ENCODE assay signal across 8 cellular contexts in genomic region chr1:154334647-154335350, GRCh38. TPM values are rescaled to one million over a fixed set of nuclear protein-coding genes. Genes with fewer than 3 reads are reported as not detected.
DNase-seq lines count a peak whose midpoint lies in the region; ATAC-seq, FAIRE-seq and TF ChIP-seq lines count a peak whose summit lies in the region.

No MANE protein-coding gene starts in this region.

- FAIRE-seq in bronchial epithelial cell (lab: Jason Lieb, UNC) (no peak), kidney (lab: Jason Lieb, UNC) (no peak)

- H3K27me3 Mint-ChIP-seq in GM23338 (ENCODE audit: insufficient read depth, low read depth, poor library complexity), result peaks cover 5% of the 10 kb centered on the region

- peaks cover 75% of the 10 kb centered on the region for H3K36me3 Mint-ChIP-seq in GM23338 (ENCODE audit: low read depth)

- H3K79me2 ChIP-seq in GM23338 (replicated peaks; ENCODE audit: insufficient read depth), result peaks cover 4% of the 10 kb centered on the region

- no peak overlapping the region for H3K4me2 ChIP-seq in GM23338

- no peak overlapping the region for H3K9ac ChIP-seq in kidney (ENCODE audit: low read length in 2 of 2)

- H3K9me3 Mint-ChIP-seq in GM23338, result no peaks in the 10 kb centered on the region

- intact Hi-C loops in kidney (cut with DNase I), result no loop called here

- peaks cover 54% of the 10 kb centered on the region for H3K36me3 ChIP-seq in GM23338 (ENCODE audit: insufficient read depth)
- H3K36me3 ChIP-seq in bronchial epithelial cell (ENCODE audit: control insufficient read depth, insufficient read depth, low read length), result peaks cover 4% of the 10 kb centered on the region
- H3K36me3 ChIP-seq in kidney (ENCODE audit: control insufficient read depth in 1 of 2, insufficient read depth in 2 of 2, low read length in 2 of 2), result no peaks in the 10 kb centered on the region

- H3F3A ChIP-seq in GM23338 (replicated peaks; ENCODE audit: low read depth), result peaks cover 7% of the 10 kb centered on the region; the same call in 1 of the 2 replicates

- H3K4me3 ChIP-seq in GM23338, result no peak overlapping the region
- no peak overlapping the region for H3K4me3 ChIP-seq in bronchial epithelial cell (ENCODE audit: low read depth, low read length)
- H3K4me3 ChIP-seq in kidney (ENCODE audit: low read length in 2 of 2), result no peak overlapping the region

- H3K4me3 Mint-ChIP-seq in GM23338, result no peak overlapping the region; the same call in 2 of the 3 replicates

- TF ChIP-seq CTCF in C4-2B (conservative IDR thresholded peaks at IDR 0.05) (peak; percentile 92), GM23338 (conservative IDR thresholded peaks at IDR 0.05; ENCODE audit: low read depth in 2 of 2) (peak; percentile 87 to 93), bronchial epithelial cell (IDR thresholded peaks at IDR 0.05; ENCODE audit: insufficient read depth, low read length, severe bottlenecking) (peak; percentile 85), kidney (IDR thresholded peaks at IDR 0.05; ENCODE audit: borderline replicate concordance, extremely low read depth, insufficient read depth) (peak; percentile 73)

- H3K9me2 ChIP-seq in GM23338 (ENCODE audit: insufficient read depth), result no peaks in the 10 kb centered on the region

- ATAC-seq in GM23338 (peak; percentile 98), GM21447 (IDR thresholded peaks at IDR 0.05; ENCODE audit: unreplicated experiment) (no peak)

- H3K27ac ChIP-seq in C4-2B (peak overlapping the region; percentile 71), GM23338 (ENCODE audit: low read depth) (0 out of 2 replicates have a peak overlapping the region, but pooled peaks have one; percentile 68), kidney (ENCODE audit: low read depth in 2 of 2, low read length in 2 of 2) (no peak overlapping the region)

- H4K20me1 ChIP-seq in GM23338 (replicated peaks; ENCODE audit: insufficient read depth), result peaks cover 14% of the 10 kb centered on the region

- H3K9me3 ChIP-seq in kidney (ENCODE audit: control insufficient read depth in 1 of 2, low read length in 2 of 2), result no peaks in the 10 kb centered on the region

- peaks cover 8% of the 10 kb centered on the region for H3K4me1 Mint-ChIP-seq in GM23338

- H3K27me3 ChIP-seq in GM23338 (ENCODE audit: insufficient read depth) (no peaks in the 10 kb centered on the region), bronchial epithelial cell (ENCODE audit: control insufficient read depth, insufficient read depth, low read length) (no peaks in the 10 kb centered on the region)

- H2AFZ ChIP-seq in GM23338, result no peak overlapping the region

- DNase-seq in GM23338 (ENCODE audit: low spot score) (peak; percentile 97), NCI-H2227 (lab: John Stamatoyannopoulos, UW; ENCODE audit: unreplicated experiment) (peak; percentile 90), bronchial epithelial cell (ENCODE audit: low read depth) (peak; percentile 73), kidney (peak; percentile 93)
- peak; percentile 90 for DNase-seq in activated CD4-positive, CD25-positive, alpha-beta regulatory T cell treated with anti-CD3 and anti-CD28 coated beads, Interleukin-2, amount 50 U/mL, for 16 hours (ENCODE audit: low read depth, low spot score)
- DNase-seq in stimulated activated CD4-positive, alpha-beta T cell treated with anti-CD3 and anti-CD28 coated beads, Interleukin-2, amount 100 ng/mL, for 24 hours, result peak; percentile 95

- peaks cover under 1% of the 10 kb centered on the region; the same call in 1 of the 2 replicates for H3K4me1 ChIP-seq in GM23338 (ENCODE audit: insufficient read depth)
- H3K4me1 ChIP-seq in kidney (ENCODE audit: control insufficient read depth in 1 of 2, insufficient read depth in 1 of 2, low read depth in 1 of 2, low read length in 2 of 2), result no peaks in the 10 kb centered on the region

- no peak overlapping the region for H3K27ac Mint-ChIP-seq in GM23338

TF ChIP-seq in GM23338, 12 proteins besides CTCF, POLR2A, EP300 and RAD21:
- TF ChIP-seq ZNF114 (CRISPR knock-in tag; IDR thresholded peaks at IDR 0.05), result no peak
- no peak for TF ChIP-seq EZH2 (IDR thresholded peaks at IDR 0.05; ENCODE audit: low read depth, unreplicated experiment)
- TF ChIP-seq, protein P1, sequence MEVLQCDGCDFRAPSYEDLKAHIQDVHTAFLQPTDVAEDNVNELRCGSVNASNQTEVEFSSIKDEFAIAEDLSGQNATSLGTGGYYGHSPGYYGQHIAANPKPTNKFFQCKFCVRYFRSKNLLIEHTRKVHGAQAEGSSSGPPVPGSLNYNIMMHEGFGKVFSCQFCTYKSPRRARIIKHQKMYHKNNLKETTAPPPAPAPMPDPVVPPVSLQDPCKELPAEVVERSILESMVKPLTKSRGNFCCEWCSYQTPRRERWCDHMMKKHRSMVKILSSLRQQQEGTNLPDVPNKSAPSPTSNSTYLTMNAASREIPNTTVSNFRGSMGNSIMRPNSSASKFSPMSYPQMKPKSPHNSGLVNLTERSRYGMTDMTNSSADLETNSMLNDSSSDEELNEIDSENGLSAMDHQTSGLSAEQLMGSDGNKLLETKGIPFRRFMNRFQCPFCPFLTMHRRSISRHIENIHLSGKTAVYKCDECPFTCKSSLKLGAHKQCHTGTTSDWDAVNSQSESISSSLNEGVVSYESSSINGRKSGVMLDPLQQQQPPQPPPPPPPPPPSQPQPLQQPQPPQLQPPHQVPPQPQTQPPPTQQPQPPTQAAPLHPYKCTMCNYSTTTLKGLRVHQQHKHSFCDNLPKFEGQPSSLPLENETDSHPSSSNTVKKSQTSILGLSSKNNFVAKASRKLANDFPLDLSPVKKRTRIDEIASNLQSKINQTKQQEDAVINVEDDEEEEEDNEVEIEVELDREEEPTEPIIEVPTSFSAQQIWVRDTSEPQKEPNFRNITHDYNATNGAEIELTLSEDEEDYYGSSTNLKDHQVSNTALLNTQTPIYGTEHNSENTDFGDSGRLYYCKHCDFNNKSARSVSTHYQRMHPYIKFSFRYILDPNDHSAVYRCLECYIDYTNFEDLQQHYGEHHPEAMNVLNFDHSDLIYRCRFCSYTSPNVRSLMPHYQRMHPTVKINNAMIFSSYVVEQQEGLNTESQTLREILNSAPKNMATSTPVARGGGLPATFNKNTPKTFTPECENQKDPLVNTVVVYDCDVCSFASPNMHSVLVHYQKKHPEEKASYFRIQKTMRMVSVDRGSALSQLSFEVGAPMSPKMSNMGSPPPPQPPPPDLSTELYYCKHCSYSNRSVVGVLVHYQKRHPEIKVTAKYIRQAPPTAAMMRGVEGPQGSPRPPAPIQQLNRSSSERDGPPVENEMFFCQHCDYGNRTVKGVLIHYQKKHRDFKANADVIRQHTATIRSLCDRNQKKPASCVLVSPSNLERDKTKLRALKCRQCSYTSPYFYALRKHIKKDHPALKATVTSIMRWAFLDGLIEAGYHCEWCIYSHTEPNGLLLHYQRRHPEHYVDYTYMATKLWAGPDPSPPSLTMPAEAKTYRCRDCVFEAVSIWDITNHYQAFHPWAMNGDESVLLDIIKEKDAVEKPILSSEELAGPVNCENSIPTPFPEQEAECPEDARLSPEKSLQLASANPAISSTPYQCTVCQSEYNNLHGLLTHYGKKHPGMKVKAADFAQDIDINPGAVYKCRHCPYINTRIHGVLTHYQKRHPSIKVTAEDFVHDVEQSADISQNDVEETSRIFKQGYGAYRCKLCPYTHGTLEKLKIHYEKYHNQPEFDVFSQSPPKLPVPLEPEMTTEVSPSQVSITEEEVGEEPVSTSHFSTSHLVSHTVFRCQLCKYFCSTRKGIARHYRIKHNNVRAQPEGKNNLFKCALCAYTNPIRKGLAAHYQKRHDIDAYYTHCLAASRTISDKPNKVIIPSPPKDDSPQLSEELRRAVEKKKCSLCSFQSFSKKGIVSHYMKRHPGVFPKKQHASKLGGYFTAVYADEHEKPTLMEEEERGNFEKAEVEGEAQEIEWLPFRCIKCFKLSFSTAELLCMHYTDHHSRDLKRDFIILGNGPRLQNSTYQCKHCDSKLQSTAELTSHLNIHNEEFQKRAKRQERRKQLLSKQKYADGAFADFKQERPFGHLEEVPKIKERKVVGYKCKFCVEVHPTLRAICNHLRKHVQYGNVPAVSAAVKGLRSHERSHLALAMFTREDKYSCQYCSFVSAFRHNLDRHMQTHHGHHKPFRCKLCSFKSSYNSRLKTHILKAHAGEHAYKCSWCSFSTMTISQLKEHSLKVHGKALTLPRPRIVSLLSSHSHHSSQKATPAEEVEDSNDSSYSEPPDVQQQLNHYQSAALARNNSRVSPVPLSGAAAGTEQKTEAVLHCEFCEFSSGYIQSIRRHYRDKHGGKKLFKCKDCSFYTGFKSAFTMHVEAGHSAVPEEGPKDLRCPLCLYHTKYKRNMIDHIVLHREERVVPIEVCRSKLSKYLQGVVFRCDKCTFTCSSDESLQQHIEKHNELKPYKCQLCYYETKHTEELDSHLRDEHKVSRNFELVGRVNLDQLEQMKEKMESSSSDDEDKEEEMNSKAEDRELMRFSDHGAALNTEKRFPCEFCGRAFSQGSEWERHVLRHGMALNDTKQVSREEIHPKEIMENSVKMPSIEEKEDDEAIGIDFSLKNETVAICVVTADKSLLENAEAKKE (CRISPR knock-in tag; IDR thresholded peaks at IDR 0.05), result no peak
- no peak for TF ChIP-seq STAT1 (IDR thresholded peaks at IDR 0.05; ENCODE audit: unreplicated experiment)
- TF ChIP-seq ZNF331 (CRISPR knock-in tag; IDR thresholded peaks at IDR 0.05; ENCODE audit: low read depth), result no peak
- TF ChIP-seq CREB1 (CRISPR knock-in tag; IDR thresholded peaks at IDR 0.05; ENCODE audit: low read depth), result no peak
- TF ChIP-seq EZH2phosphoT487 (IDR thresholded peaks at IDR 0.05; ENCODE audit: unreplicated experiment), result no peak
- TF ChIP-seq POLR2AphosphoS5 (IDR thresholded peaks at IDR 0.05; ENCODE audit: low read depth), result no peak
- TF ChIP-seq NANOG (IDR thresholded peaks at IDR 0.05; ENCODE audit: borderline replicate concordance), result no peak
- TF ChIP-seq, protein P2, sequence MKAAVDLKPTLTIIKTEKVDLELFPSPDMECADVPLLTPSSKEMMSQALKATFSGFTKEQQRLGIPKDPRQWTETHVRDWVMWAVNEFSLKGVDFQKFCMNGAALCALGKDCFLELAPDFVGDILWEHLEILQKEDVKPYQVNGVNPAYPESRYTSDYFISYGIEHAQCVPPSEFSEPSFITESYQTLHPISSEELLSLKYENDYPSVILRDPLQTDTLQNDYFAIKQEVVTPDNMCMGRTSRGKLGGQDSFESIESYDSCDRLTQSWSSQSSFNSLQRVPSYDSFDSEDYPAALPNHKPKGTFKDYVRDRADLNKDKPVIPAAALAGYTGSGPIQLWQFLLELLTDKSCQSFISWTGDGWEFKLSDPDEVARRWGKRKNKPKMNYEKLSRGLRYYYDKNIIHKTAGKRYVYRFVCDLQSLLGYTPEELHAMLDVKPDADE (IDR thresholded peaks at IDR 0.05), result no peak

RNA-seq across cellular contexts. Expression of gene ATP8B2, which starts 9.5 kb away (rescaled TPM):
- total RNA-seq in GM23338 (2014; rRNA removed; shearing (Covaris generic)), result 92.9 and 112 TPM in 2 replicates
- 8.8 and 11.0 TPM in 2 replicates for polyA plus RNA-seq in GM23338 (2016; fragmentation: Nextera tagmentation; extraction: Ambion mirVana)
- total RNA-seq in bronchial epithelial cell, result 15.5 and 26.8 TPM in 2 replicates
- 40.9 TPM for total RNA-seq in kidney
- polyA plus RNA-seq in kidney (ENCODE audit: insufficient read depth, low read depth, low replicate concordance), result 6.2 TPM

RNA-seq across cellular contexts. Expression of gene AQP10, which starts 13.9 kb away (rescaled TPM):
- not detected in 2 replicates for total RNA-seq in GM23338 (2014; rRNA removed; shearing (Covaris generic))
- polyA plus RNA-seq in GM23338 (2016; fragmentation: Nextera tagmentation; extraction: Ambion mirVana), result not detected in 2 replicates
- total RNA-seq in bronchial epithelial cell, result 0.13 TPM in 1 of 2 replicates, not detected in the other
- not detected for total RNA-seq in kidney
- polyA plus RNA-seq in kidney (ENCODE audit: insufficient read depth, low read depth, low replicate concordance), result not detected

Comparison
In these comparisons a context has a peak if more than half of its experiments do, and no peak if none do; other contexts are left out.
1. H3K27ac ChIP-seq: peak in C4-2B (single experiment) and GM23338 (single experiment); none in kidney (0 of 2).
2. Peak in every context shown above with its lines, with median percentiles within 50 percentile points of each other: CTCF ChIP-seq and DNase-seq.